Comparison of ENCODE assay signal across 1 cellular context in the genomic region with DNA sequence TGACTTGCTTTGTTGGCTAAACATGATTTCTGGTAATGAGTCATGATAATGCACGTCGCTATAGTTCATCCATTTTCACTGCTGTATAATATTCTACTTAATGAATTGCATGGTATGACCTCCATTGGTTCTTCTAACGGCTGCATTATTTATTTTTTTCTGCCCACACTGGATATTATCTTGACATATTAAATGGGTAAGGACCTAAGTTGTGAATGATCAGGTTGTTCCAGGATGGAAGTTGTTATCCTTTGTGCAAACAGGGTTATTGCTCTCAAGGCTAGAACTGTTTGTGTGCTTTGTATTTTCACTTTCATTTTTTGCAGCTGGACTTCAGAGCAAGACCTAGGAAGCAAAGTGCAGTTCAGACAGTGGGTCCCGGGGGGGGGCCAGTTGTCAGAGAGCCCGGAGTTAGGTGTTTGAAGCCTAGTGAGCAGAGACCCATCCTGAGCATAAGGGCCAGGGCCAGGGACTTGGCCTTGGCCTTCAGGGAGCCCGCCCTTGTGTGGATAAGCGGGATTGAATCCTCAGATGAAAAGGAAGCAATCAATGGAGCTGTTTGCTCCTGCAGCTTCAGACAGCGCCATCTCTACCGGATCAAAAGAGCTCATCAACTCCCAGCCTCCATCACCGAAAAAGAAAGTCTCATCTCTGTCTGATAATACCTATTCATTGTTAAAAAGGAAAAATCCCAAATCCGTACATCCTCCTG.
A peak's percentile ranks its signal among the peaks of the same experiment; 100 is the strongest.
TF ChIP-seq lines count a peak whose summit lies in the region.

No MANE protein-coding gene starts in this region.

TF ChIP-seq in HepG2, 621 proteins besides CTCF, POLR2A, EP300 and RAD21 (continued from another document and continues in another):
- TF ChIP-seq, protein P1, sequence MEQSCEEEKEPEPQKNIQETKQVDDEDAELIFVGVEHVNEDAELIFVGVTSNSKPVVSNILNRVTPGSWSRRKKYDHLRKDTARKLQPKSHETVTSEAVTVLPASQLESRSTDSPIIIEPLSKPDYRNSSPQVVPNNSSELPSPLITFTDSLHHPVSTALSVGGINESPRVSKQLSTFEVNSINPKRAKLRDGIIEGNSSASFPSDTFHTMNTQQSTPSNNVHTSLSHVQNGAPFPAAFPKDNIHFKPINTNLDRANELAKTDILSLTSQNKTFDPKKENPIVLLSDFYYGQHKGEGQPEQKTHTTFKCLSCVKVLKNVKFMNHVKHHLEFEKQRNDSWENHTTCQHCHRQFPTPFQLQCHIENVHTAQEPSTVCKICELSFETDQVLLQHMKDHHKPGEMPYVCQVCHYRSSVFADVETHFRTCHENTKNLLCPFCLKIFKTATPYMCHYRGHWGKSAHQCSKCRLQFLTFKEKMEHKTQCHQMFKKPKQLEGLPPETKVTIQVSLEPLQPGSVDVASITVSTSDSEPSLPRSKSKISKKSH (CRISPR knock-in tag; IDR thresholded peaks at IDR 0.05; ENCODE audit: borderline replicate concordance) = no peak
- TF ChIP-seq SOX6 (IDR thresholded peaks at IDR 0.05) (no peak), SOX6 (CRISPR knock-in tag; IDR thresholded peaks at IDR 0.05) (peak; percentile 96), ZNF510 (CRISPR knock-in tag; IDR thresholded peaks at IDR 0.05; ENCODE audit: low read depth) (peak; percentile 85; the same call in 1 of the 2 replicates), SKI (IDR thresholded peaks at IDR 0.05; ENCODE audit: partially characterized antibody) (peak; percentile 99), ZFP82 (CRISPR knock-in tag; IDR thresholded peaks at IDR 0.05; ENCODE audit: borderline replicate concordance) (0 out of 2 replicates have a peak, but pooled peaks have one; percentile 5), RARG (CRISPR knock-in tag; IDR thresholded peaks at IDR 0.05; ENCODE audit: low read depth) (no peak), SMYD3 (CRISPR knock-in tag; IDR thresholded peaks at IDR 0.05) (peak; percentile 83; the same call in 1 of the 2 replicates), AGO2 (optimal IDR thresholded peaks at IDR 0.05; ENCODE audit: low read depth, low read length) (no peak), RFX1 (IDR thresholded peaks at IDR 0.05) (no peak), ZMYM4 (CRISPR knock-in tag; IDR thresholded peaks at IDR 0.05) (peak; percentile 89), ZNF225 (CRISPR knock-in tag; IDR thresholded peaks at IDR 0.05) (0 out of 2 replicates have a peak, but pooled peaks have one; percentile 24), IKZF1 (IDR thresholded peaks at IDR 0.05) (no peak), ZNF720 (CRISPR knock-in tag; IDR thresholded peaks at IDR 0.05) (no peak), ZNF44 (CRISPR knock-in tag; IDR thresholded peaks at IDR 0.05) (no peak), ZNF577 (CRISPR knock-in tag; IDR thresholded peaks at IDR 0.05; ENCODE audit: borderline replicate concordance, low read depth) (no peak), ISX (CRISPR knock-in tag; conservative IDR thresholded peaks at IDR 0.05) (no peak), HNRNPH1 (optimal IDR thresholded peaks at IDR 0.05; ENCODE audit: low read depth, low read length) (no peak), ZNF235 (CRISPR knock-in tag; IDR thresholded peaks at IDR 0.05; ENCODE audit: borderline replicate concordance) (no peak), ARID2 (CRISPR knock-in tag; IDR thresholded peaks at IDR 0.05; ENCODE audit: borderline replicate concordance) (no peak), ZSCAN29 (CRISPR knock-in tag; conservative IDR thresholded peaks at IDR 0.05) (peak; percentile 90), ZNF737 (CRISPR knock-in tag; IDR thresholded peaks at IDR 0.05; ENCODE audit: borderline replicate concordance) (no peak), ZEB1 (IDR thresholded peaks at IDR 0.05; ENCODE audit: insufficient replicate concordance, low read depth) (peak; percentile 91), SIX4 (CRISPR knock-in tag; IDR thresholded peaks at IDR 0.05) (peak; percentile 57), ZNF709 (CRISPR knock-in tag; IDR thresholded peaks at IDR 0.05) (peak; percentile 52; the same call in 1 of the 2 replicates)
- TF ChIP-seq, protein P2, sequence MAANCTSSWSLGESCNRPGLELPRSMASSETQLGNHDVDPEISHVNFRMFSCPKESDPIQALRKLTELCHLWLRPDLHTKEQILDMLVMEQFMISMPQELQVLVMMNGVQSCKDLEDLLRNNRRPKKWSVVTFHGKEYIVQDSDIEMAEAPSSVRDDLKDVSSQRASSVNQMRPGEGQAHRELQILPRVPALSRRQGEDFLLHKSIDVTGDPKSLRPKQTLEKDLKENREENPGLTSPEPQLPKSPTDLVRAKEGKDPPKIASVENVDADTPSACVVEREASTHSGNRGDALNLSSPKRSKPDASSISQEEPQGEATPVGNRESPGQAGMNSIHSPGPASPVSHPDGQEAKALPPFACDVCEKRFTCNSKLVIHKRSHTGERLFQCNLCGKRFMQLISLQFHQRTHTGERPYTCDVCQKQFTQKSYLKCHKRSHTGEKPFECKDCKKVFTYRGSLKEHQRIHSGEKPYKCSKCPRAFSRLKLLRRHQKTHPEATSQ (CRISPR knock-in tag; IDR thresholded peaks at IDR 0.05; ENCODE audit: borderline replicate concordance) = no peak
- TF ChIP-seq, protein P3, sequence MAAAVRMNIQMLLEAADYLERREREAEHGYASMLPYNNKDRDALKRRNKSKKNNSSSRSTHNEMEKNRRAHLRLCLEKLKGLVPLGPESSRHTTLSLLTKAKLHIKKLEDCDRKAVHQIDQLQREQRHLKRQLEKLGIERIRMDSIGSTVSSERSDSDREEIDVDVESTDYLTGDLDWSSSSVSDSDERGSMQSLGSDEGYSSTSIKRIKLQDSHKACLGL (CRISPR knock-in tag; IDR thresholded peaks at IDR 0.05) = no peak
- TF ChIP-seq, protein P4, sequence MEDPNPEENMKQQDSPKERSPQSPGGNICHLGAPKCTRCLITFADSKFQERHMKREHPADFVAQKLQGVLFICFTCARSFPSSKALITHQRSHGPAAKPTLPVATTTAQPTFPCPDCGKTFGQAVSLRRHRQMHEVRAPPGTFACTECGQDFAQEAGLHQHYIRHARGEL (CRISPR knock-in tag; IDR thresholded peaks at IDR 0.05) = no peak
- TF ChIP-seq, protein P5, sequence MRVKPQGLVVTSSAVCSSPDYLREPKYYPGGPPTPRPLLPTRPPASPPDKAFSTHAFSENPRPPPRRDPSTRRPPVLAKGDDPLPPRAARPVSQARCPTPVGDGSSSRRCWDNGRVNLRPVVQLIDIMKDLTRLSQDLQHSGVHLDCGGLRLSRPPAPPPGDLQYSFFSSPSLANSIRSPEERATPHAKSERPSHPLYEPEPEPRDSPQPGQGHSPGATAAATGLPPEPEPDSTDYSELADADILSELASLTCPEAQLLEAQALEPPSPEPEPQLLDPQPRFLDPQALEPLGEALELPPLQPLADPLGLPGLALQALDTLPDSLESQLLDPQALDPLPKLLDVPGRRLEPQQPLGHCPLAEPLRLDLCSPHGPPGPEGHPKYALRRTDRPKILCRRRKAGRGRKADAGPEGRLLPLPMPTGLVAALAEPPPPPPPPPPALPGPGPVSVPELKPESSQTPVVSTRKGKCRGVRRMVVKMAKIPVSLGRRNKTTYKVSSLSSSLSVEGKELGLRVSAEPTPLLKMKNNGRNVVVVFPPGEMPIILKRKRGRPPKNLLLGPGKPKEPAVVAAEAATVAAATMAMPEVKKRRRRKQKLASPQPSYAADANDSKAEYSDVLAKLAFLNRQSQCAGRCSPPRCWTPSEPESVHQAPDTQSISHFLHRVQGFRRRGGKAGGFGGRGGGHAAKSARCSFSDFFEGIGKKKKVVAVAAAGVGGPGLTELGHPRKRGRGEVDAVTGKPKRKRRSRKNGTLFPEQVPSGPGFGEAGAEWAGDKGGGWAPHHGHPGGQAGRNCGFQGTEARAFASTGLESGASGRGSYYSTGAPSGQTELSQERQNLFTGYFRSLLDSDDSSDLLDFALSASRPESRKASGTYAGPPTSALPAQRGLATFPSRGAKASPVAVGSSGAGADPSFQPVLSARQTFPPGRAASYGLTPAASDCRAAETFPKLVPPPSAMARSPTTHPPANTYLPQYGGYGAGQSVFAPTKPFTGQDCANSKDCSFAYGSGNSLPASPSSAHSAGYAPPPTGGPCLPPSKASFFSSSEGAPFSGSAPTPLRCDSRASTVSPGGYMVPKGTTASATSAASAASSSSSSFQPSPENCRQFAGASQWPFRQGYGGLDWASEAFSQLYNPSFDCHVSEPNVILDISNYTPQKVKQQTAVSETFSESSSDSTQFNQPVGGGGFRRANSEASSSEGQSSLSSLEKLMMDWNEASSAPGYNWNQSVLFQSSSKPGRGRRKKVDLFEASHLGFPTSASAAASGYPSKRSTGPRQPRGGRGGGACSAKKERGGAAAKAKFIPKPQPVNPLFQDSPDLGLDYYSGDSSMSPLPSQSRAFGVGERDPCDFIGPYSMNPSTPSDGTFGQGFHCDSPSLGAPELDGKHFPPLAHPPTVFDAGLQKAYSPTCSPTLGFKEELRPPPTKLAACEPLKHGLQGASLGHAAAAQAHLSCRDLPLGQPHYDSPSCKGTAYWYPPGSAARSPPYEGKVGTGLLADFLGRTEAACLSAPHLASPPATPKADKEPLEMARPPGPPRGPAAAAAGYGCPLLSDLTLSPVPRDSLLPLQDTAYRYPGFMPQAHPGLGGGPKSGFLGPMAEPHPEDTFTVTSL (CRISPR knock-in tag; IDR thresholded peaks at IDR 0.05; ENCODE audit: borderline replicate concordance) = peak; percentile 97
- TF ChIP-seq, protein P6, sequence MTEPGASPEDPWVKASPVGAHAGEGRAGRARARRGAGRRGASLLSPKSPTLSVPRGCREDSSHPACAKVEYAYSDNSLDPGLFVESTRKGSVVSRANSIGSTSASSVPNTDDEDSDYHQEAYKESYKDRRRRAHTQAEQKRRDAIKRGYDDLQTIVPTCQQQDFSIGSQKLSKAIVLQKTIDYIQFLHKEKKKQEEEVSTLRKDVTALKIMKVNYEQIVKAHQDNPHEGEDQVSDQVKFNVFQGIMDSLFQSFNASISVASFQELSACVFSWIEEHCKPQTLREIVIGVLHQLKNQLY (CRISPR knock-in tag; IDR thresholded peaks at IDR 0.05) = peak; percentile 57; the same call in 1 of the 2 replicates
- TF ChIP-seq, protein P7, sequence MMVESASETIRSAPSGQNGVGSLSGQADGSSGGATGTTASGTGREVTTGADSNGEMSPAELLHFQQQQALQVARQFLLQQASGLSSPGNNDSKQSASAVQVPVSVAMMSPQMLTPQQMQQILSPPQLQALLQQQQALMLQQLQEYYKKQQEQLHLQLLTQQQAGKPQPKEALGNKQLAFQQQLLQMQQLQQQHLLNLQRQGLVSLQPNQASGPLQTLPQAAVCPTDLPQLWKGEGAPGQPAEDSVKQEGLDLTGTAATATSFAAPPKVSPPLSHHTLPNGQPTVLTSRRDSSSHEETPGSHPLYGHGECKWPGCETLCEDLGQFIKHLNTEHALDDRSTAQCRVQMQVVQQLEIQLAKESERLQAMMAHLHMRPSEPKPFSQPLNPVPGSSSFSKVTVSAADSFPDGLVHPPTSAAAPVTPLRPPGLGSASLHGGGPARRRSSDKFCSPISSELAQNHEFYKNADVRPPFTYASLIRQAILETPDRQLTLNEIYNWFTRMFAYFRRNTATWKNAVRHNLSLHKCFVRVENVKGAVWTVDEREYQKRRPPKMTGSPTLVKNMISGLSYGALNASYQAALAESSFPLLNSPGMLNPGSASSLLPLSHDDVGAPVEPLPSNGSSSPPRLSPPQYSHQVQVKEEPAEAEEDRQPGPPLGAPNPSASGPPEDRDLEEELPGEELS (CRISPR knock-in tag; IDR thresholded peaks at IDR 0.05) = peak; percentile 95
- TF ChIP-seq, protein P8, sequence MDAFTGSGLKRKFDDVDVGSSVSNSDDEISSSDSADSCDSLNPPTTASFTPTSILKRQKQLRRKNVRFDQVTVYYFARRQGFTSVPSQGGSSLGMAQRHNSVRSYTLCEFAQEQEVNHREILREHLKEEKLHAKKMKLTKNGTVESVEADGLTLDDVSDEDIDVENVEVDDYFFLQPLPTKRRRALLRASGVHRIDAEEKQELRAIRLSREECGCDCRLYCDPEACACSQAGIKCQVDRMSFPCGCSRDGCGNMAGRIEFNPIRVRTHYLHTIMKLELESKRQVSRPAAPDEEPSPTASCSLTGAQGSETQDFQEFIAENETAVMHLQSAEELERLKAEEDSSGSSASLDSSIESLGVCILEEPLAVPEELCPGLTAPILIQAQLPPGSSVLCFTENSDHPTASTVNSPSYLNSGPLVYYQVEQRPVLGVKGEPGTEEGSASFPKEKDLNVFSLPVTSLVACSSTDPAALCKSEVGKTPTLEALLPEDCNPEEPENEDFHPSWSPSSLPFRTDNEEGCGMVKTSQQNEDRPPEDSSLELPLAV (CRISPR knock-in tag; conservative IDR thresholded peaks at IDR 0.05; ENCODE audit: low read depth) = no peak
- TF ChIP-seq, protein P9, sequence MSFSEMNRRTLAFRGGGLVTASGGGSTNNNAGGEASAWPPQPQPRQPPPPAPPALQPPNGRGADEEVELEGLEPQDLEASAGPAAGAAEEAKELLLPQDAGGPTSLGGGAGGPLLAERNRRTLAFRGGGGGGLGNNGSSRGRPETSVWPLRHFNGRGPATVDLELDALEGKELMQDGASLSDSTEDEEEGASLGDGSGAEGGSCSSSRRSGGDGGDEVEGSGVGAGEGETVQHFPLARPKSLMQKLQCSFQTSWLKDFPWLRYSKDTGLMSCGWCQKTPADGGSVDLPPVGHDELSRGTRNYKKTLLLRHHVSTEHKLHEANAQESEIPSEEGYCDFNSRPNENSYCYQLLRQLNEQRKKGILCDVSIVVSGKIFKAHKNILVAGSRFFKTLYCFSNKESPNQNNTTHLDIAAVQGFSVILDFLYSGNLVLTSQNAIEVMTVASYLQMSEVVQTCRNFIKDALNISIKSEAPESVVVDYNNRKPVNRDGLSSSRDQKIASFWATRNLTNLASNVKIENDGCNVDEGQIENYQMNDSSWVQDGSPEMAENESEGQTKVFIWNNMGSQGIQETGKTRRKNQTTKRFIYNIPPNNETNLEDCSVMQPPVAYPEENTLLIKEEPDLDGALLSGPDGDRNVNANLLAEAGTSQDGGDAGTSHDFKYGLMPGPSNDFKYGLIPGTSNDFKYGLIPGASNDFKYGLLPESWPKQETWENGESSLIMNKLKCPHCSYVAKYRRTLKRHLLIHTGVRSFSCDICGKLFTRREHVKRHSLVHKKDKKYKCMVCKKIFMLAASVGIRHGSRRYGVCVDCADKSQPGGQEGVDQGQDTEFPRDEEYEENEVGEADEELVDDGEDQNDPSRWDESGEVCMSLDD (CRISPR knock-in tag; IDR thresholded peaks at IDR 0.05; ENCODE audit: borderline replicate concordance) = no peak
